In the genomic region with DNA sequence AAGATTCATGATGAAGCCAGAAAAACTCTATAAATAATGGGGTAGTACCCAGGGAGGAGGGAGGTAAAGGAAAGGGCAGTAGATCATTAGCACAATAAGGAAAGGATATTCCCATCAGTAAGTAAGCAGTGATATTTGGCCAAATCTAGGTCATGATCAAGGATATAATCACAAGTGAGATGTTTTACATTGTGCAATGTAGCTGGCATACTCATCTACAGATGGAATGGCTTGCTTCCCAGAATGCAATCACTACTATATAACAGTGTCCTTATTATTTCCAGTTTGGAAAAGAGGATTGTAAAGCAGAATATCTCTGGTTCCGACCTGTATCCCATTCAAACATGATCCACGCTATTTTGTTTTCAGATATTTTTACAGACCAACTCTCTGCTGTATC, we compare ENCODE assay signal across 19 cellular contexts.
DNase-seq lines count a peak whose midpoint lies in the region; ATAC-seq and TF ChIP-seq lines count a peak whose summit lies in the region.
"Had no signal": no experiment of that assay in that cellular context is flagged by ENCODE, and none has a peak within 500 bp of the region (broad histone marks: within the 10 kb centered on the region; RNA-seq: fewer than 3 reads in every experiment).

No MANE protein-coding gene starts in this region.

- CTCF ChIA-PET in BJ (lab: Yijun Ruan, JAX), result no interaction called here
- CTCF ChIA-PET in naive thymus-derived CD4-positive, alpha-beta T cell (lab: Charles Lee), result no interaction called here

- H3K4me3 Mint-ChIP-seq in naive thymus-derived CD4-positive, alpha-beta T cell, result no peak overlapping the region
- H3K4me3 Mint-ChIP-seq: activated CD4-positive, alpha-beta memory T cell treated with anti-CD3 and anti-CD28 coated beads, Interleukin-2, amount 10 ng/mL, durations not matched to agents 7 days and 5 days; activated T-cell treated with anti-CD3 and anti-CD28 coated beads, Interleukin-2, amount 50 U/mL, for 4 hours; CD14-positive monocyte had no signal

- no peak overlapping the region for H2AFZ ChIP-seq in Karpas-422 (ENCODE audit: low read length)

- H3K4me3 ChIP-seq in BJ (ENCODE audit: low read depth, low read length) (no peak overlapping the region), Karpas-422 (ENCODE audit: low read length) (no peak overlapping the region)
- no peak overlapping the region for H3K4me3 ChIP-seq in naive thymus-derived CD4-positive, alpha-beta T cell (ENCODE audit: low read length)
- H3K4me3 ChIP-seq: cardiac muscle cell, ovary had no signal

- no peaks in the 10 kb centered on the region for H3K27me3 ChIP-seq in BJ (ENCODE audit: control insufficient read depth, insufficient read depth, low read length)
- no peaks in the 10 kb centered on the region for H3K27me3 ChIP-seq in Karpas-422 (ENCODE audit: low read length)
- no peaks in the 10 kb centered on the region for H3K27me3 ChIP-seq in naive thymus-derived CD4-positive, alpha-beta T cell (ENCODE audit: control insufficient read depth in 2 of 2, insufficient read depth in 2 of 2, low read length in 2 of 2)
- H3K27me3 ChIP-seq: cardiac muscle cell, ovary had no signal

- H3K9me3 ChIP-seq in Karpas-422 (ENCODE audit: low read length), result no peaks in the 10 kb centered on the region
- no peaks in the 10 kb centered on the region for H3K9me3 ChIP-seq in naive thymus-derived CD4-positive, alpha-beta T cell (ENCODE audit: control insufficient read depth in 2 of 3, low read length in 3 of 3)
- H3K9me3 ChIP-seq: ovary had no signal

- ATAC-seq in naive thymus-derived CD4-positive, alpha-beta T cell, result no peak
- ATAC-seq: activated naive CD4-positive, alpha-beta T cell treated with anti-CD3 and anti-CD28 coated beads, Interleukin-2, amount 50 U/mL, for 72 hours; activated T-cell treated with anti-CD3 and anti-CD28 coated beads, Interleukin-2, amount 50 U/mL, for 4 hours had no signal

- H3K36me3 ChIP-seq in BJ (ENCODE audit: control insufficient read depth, insufficient read depth, low read length), result no peaks in the 10 kb centered on the region
- H3K36me3 ChIP-seq in Karpas-422 (ENCODE audit: insufficient read depth, low read length), result no peaks in the 10 kb centered on the region
- H3K36me3 ChIP-seq in naive thymus-derived CD4-positive, alpha-beta T cell (ENCODE audit: control insufficient read depth in 2 of 3, insufficient read depth in 3 of 3, low read length in 3 of 3), result no peaks in the 10 kb centered on the region
- H3K36me3 ChIP-seq: cardiac muscle cell, ovary, WERI-Rb-1 had no signal

- peaks cover 55% of the 10 kb centered on the region for H3K4me1 ChIP-seq in Karpas-422 (ENCODE audit: low read length)
- no peaks in the 10 kb centered on the region for H3K4me1 ChIP-seq in naive thymus-derived CD4-positive, alpha-beta T cell (ENCODE audit: control insufficient read depth in 2 of 2, insufficient read depth in 2 of 2, low read length in 2 of 2)

- peak overlapping the region; percentile 60 for H3K27ac ChIP-seq in Karpas-422 (ENCODE audit: low read length)
- no peak overlapping the region for H3K27ac ChIP-seq in naive thymus-derived CD4-positive, alpha-beta T cell (ENCODE audit: low read depth, low read length)
- H3K27ac ChIP-seq: cardiac muscle cell, ovary, WERI-Rb-1 had no signal

- TF ChIP-seq CTCF in BJ (IDR thresholded peaks at IDR 0.05; ENCODE audit: insufficient read depth, low read depth, low read length), result no peak

- H3K27me3 Mint-ChIP-seq in naive thymus-derived CD4-positive, alpha-beta T cell, result no peaks in the 10 kb centered on the region
- H3K27me3 Mint-ChIP-seq: activated CD4-positive, alpha-beta memory T cell treated with anti-CD3 and anti-CD28 coated beads, Interleukin-2, amount 10 ng/mL, durations not matched to agents 7 days and 5 days had no signal

- DNase-seq in BJ (ENCODE audit: low read depth) (peak; percentile 1), Karpas-422 (no peak), dedifferentiated amniotic fluid mesenchymal stem cell (ENCODE audit: extremely low spot score) (peak; percentile 29), pons (ENCODE audit: low spot score) (peak; percentile 1)
- no peak for DNase-seq in naive thymus-derived CD4-positive, alpha-beta T cell
- DNase-seq in activated naive CD4-positive, alpha-beta T cell treated with anti-CD3 and anti-CD28 coated beads, Interleukin-2, amount 50 U/mL, for 16 hours, result no peak
- no peak for DNase-seq in stimulated activated CD4-positive, alpha-beta T cell treated with anti-CD3 and anti-CD28 coated beads, Interleukin-4, amount 100 ng/mL, for 4 hours
- DNase-seq: activated CD4-positive, alpha-beta memory T cell treated with anti-CD3 and anti-CD28 coated beads, Interleukin-2, amount 10 ng/mL, durations not matched to agents 7 days and 5 days; activated T-cell treated with anti-CD3 and anti-CD28 coated beads, Interleukin-2, amount 50 U/mL, for 4 hours; DMS153; NCI-H146; NCI-H345; ovary; RPMI8226; small intestine; WERI-Rb-1 had no signal

- no peak overlapping the region for H3K9ac ChIP-seq in Karpas-422 (ENCODE audit: low read length)

- no peaks in the 10 kb centered on the region for H3K36me3 Mint-ChIP-seq in naive thymus-derived CD4-positive, alpha-beta T cell
- H3K36me3 Mint-ChIP-seq: activated naive CD4-positive, alpha-beta T cell treated with anti-CD3 and anti-CD28 coated beads, Interleukin-2, amount 50 U/mL, for 72 hours had no signal

- intact Hi-C loops in naive thymus-derived CD4-positive, alpha-beta T cell (cut with micrococcal nuclease), result no loop called here

- no peaks in the 10 kb centered on the region for H3K9me3 Mint-ChIP-seq in naive thymus-derived CD4-positive, alpha-beta T cell
- H3K9me3 Mint-ChIP-seq: activated CD4-positive, alpha-beta memory T cell treated with anti-CD3 and anti-CD28 coated beads, Interleukin-2, amount 10 ng/mL, durations not matched to agents 7 days and 5 days; activated naive CD4-positive, alpha-beta T cell treated with anti-CD3 and anti-CD28 coated beads, Interleukin-2, amount 50 U/mL, for 72 hours; activated T-cell treated with anti-CD3 and anti-CD28 coated beads, Interleukin-2, amount 50 U/mL, for 4 hours; CD14-positive monocyte had no signal

- POLR2A ChIA-PET in BJ (lab: Charles Lee), result no interaction called here
- POLR2A ChIA-PET in naive thymus-derived CD4-positive, alpha-beta T cell (lab: Charles Lee), result no interaction called here

- no peak overlapping the region for H3K27ac Mint-ChIP-seq in naive thymus-derived CD4-positive, alpha-beta T cell
- H3K27ac Mint-ChIP-seq: activated CD4-positive, alpha-beta memory T cell treated with anti-CD3 and anti-CD28 coated beads, Interleukin-2, amount 10 ng/mL, durations not matched to agents 7 days and 5 days; activated naive CD4-positive, alpha-beta T cell treated with anti-CD3 and anti-CD28 coated beads, Interleukin-2, amount 50 U/mL, for 72 hours; CD14-positive monocyte had no signal

- no peak overlapping the region for H3K4me2 ChIP-seq in Karpas-422 (ENCODE audit: low read depth, low read length, poor library complexity, severe bottlenecking)

- H4K20me1 ChIP-seq in Karpas-422 (ENCODE audit: insufficient read depth, low read depth, low read length), result no peaks in the 10 kb centered on the region

- no peaks in the 10 kb centered on the region for H3K4me1 Mint-ChIP-seq in naive thymus-derived CD4-positive, alpha-beta T cell
- H3K4me1 Mint-ChIP-seq: activated CD4-positive, alpha-beta memory T cell treated with anti-CD3 and anti-CD28 coated beads, Interleukin-2, amount 10 ng/mL, durations not matched to agents 7 days and 5 days had no signal

- no peaks in the 10 kb centered on the region for H3K9me2 ChIP-seq in Karpas-422 (replicated peaks; ENCODE audit: insufficient read depth, low read length)

- H3K79me2 ChIP-seq in Karpas-422 (ENCODE audit: low read length), result no peaks in the 10 kb centered on the region

Comparison
In these comparisons a context has a peak if more than half of its experiments do, and no peak if none do; other contexts are left out.
1. DNase-seq: peak in BJ (single experiment), dedifferentiated amniotic fluid mesenchymal stem cell (single experiment) and pons (single experiment); none in Karpas-422 (single experiment), naive thymus-derived CD4-positive, alpha-beta T cell (0 of 9), activated naive CD4-positive, alpha-beta T cell treated with anti-CD3 and anti-CD28 coated beads, Interleukin-2, amount 50 U/mL, for 16 hours (single experiment) and stimulated activated CD4-positive, alpha-beta T cell treated with anti-CD3 and anti-CD28 coated beads, Interleukin-4, amount 100 ng/mL, for 4 hours (0 of 2).